In genomic region chr2:84832772-84833461, GRCh38 we compare ENCODE assay signal across 8 cellular contexts. TPM values are rescaled to one million over a fixed set of nuclear protein-coding genes. Genes with fewer than 3 reads are reported as not detected.
DNase-seq lines count a peak whose midpoint lies in the region; ATAC-seq and TF ChIP-seq lines count a peak whose summit lies in the region.

No MANE protein-coding gene starts in this region.

- intact Hi-C loops in activated naive CD4-positive, alpha-beta T cell treated with anti-CD3 and anti-CD28 coated beads for 36 hours (cut with micrococcal nuclease), result loop anchor here (1.0 to 2.0 kb wide), 7 partner anchors 14 to 92 kb away; partner anchors contain the start of gene TRABD2A
- intact Hi-C loops in mucosa of descending colon (cut with DNase I, micrococcal nuclease), result no loop called here

- no peak for TF ChIP-seq CTCF in mucosa of descending colon (IDR thresholded peaks at IDR 0.05)

- peak; percentile 52 for DNase-seq in activated naive CD4-positive, alpha-beta T cell treated with anti-CD3 and anti-CD28 coated beads for 36 hours
- no peak for DNase-seq in activated naive CD4-positive, alpha-beta T cell treated with anti-CD3 and anti-CD28 coated beads, Interleukin-2, amount 50 U/mL, for 16 hours
- DNase-seq in activated CD8-positive, alpha-beta T cell treated with anti-CD3 and anti-CD28 coated beads, Interleukin-2, amount 10 ng/mL, durations not matched to agents 7 days and 5 days, result peak; percentile 46
- DNase-seq in mucosa of descending colon, result peak in 1 of 3 donors; percentile 42
- no peak for DNase-seq in dermis blood vessel endothelial cell
- DNase-seq in NCI-H510A (lab: John Stamatoyannopoulos, UW), result no peak
- no peak for DNase-seq in NCI-H524 (lab: John Stamatoyannopoulos, UW)

- H3K27me3 Mint-ChIP-seq in activated naive CD4-positive, alpha-beta T cell treated with anti-CD3 and anti-CD28 coated beads for 36 hours (ENCODE audit: low read depth), result no peaks in the 10 kb centered on the region
- H3K27me3 Mint-ChIP-seq in activated CD8-positive, alpha-beta T cell treated with anti-CD3 and anti-CD28 coated beads, Interleukin-2, amount 10 ng/mL, durations not matched to agents 7 days and 5 days (ENCODE audit: low read depth), result no peaks in the 10 kb centered on the region

- H3K9me3 Mint-ChIP-seq in activated naive CD4-positive, alpha-beta T cell treated with anti-CD3 and anti-CD28 coated beads for 36 hours, result peaks cover 13% of the 10 kb centered on the region
- peaks cover 14% of the 10 kb centered on the region for H3K9me3 Mint-ChIP-seq in activated CD8-positive, alpha-beta T cell treated with anti-CD3 and anti-CD28 coated beads, Interleukin-2, amount 10 ng/mL, durations not matched to agents 7 days and 5 days (ENCODE audit: insufficient read depth)

- no peaks in the 10 kb centered on the region for H3K4me1 ChIP-seq in mucosa of descending colon (ENCODE audit: low read depth)

- no peak overlapping the region for H3K4me3 ChIP-seq in mucosa of descending colon

- H3K4me1 Mint-ChIP-seq in activated naive CD4-positive, alpha-beta T cell treated with anti-CD3 and anti-CD28 coated beads for 36 hours (ENCODE audit: low read depth), result peaks cover 33% of the 10 kb centered on the region
- H3K4me1 Mint-ChIP-seq in activated CD8-positive, alpha-beta T cell treated with anti-CD3 and anti-CD28 coated beads, Interleukin-2, amount 10 ng/mL, durations not matched to agents 7 days and 5 days (ENCODE audit: low read depth), result peaks cover 21% of the 10 kb centered on the region

- H3K4me3 Mint-ChIP-seq in activated naive CD4-positive, alpha-beta T cell treated with anti-CD3 and anti-CD28 coated beads for 36 hours, result peak overlapping the region; percentile 43
- peak overlapping the region; percentile 73 for H3K4me3 Mint-ChIP-seq in activated CD8-positive, alpha-beta T cell treated with anti-CD3 and anti-CD28 coated beads, Interleukin-2, amount 10 ng/mL, durations not matched to agents 7 days and 5 days

- no peaks in the 10 kb centered on the region for H3K9me3 ChIP-seq in mucosa of descending colon

- CTCF ChIA-PET in activated naive CD4-positive, alpha-beta T cell treated with anti-CD3 and anti-CD28 coated beads for 36 hours (lab: Charles Lee), result interaction anchor here (0.7 to 2.8 kb wide), 14 partner anchors 8 to 93 kb away, joined by 3 to 9 read pairs (median 4); partner anchors contain the start of gene TRABD2A
- CTCF ChIA-PET in activated CD8-positive, alpha-beta T cell treated with anti-CD3 and anti-CD28 coated beads, Interleukin-2, amount 10 ng/mL, durations not matched to agents 7 days and 5 days (lab: Charles Lee), result interaction anchor here (0.8 to 3.2 kb wide), 8 partner anchors 9 to 93 kb away, joined by 3 to 19 read pairs (median 6); no protein-coding TSS in a partner anchor

- H3K36me3 ChIP-seq in mucosa of descending colon (ENCODE audit: low read depth), result no peaks in the 10 kb centered on the region

- H3K27ac Mint-ChIP-seq in activated naive CD4-positive, alpha-beta T cell treated with anti-CD3 and anti-CD28 coated beads for 36 hours, result peak overlapping the region; percentile 87
- H3K27ac Mint-ChIP-seq in activated CD8-positive, alpha-beta T cell treated with anti-CD3 and anti-CD28 coated beads, Interleukin-2, amount 10 ng/mL, durations not matched to agents 7 days and 5 days, result peak overlapping the region; percentile 93

- ATAC-seq in HG03097 (IDR thresholded peaks at IDR 0.05; ENCODE audit: low FRiP score, unreplicated experiment) (peak; percentile 80), mucosa of descending colon (peak; percentile 64)
- ATAC-seq in activated CD8-positive, alpha-beta T cell treated with anti-CD3 and anti-CD28 coated beads, Interleukin-2, amount 10 ng/mL, durations not matched to agents 7 days and 5 days, result peak; percentile 77

- POLR2A ChIA-PET in activated CD8-positive, alpha-beta T cell treated with anti-CD3 and anti-CD28 coated beads, Interleukin-2, amount 10 ng/mL, durations not matched to agents 7 days and 5 days (lab: Charles Lee), result interaction anchor here (0.6 to 1.0 kb wide), 2 partner anchors 44 to 51 kb away, joined by 3 read pairs; no protein-coding TSS in a partner anchor

- H3K36me3 Mint-ChIP-seq in activated naive CD4-positive, alpha-beta T cell treated with anti-CD3 and anti-CD28 coated beads for 36 hours (ENCODE audit: low read depth), result peaks cover 35% of the 10 kb centered on the region
- peaks cover 64% of the 10 kb centered on the region for H3K36me3 Mint-ChIP-seq in activated CD8-positive, alpha-beta T cell treated with anti-CD3 and anti-CD28 coated beads, Interleukin-2, amount 10 ng/mL, durations not matched to agents 7 days and 5 days (ENCODE audit: low read depth)

RNA-seq across cellular contexts. Expression of gene TRABD2A, which starts 48.0 kb away (rescaled TPM):
- total RNA-seq in activated naive CD4-positive, alpha-beta T cell treated with anti-CD3 and anti-CD28 coated beads for 36 hours, result 10 to 100 TPM; 40.4 to 41.7 TPM
- 10 to 100 TPM; 71.9 to 73.2 TPM for total RNA-seq in activated CD8-positive, alpha-beta T cell treated with anti-CD3 and anti-CD28 coated beads, Interleukin-2, amount 10 ng/mL, durations not matched to agents 7 days and 5 days
- 100 to 1,000 TPM in 1 of 3 donors, 10 to 100 TPM in 2; 40.2 to 132 (median 63.2) TPM for total RNA-seq in mucosa of descending colon
- 0.23 and 1.4 TPM in 2 replicates for total RNA-seq in dermis blood vessel endothelial cell

Comparison
In these comparisons a context has a peak if more than half of its experiments do, and no peak if none do; other contexts are left out.
1. DNase-seq: peak in activated naive CD4-positive, alpha-beta T cell treated with anti-CD3 and anti-CD28 coated beads for 36 hours (single experiment) and activated CD8-positive, alpha-beta T cell treated with anti-CD3 and anti-CD28 coated beads, Interleukin-2, amount 10 ng/mL, durations not matched to agents 7 days and 5 days (single experiment); none in activated naive CD4-positive, alpha-beta T cell treated with anti-CD3 and anti-CD28 coated beads, Interleukin-2, amount 50 U/mL, for 16 hours (single experiment), dermis blood vessel endothelial cell (single experiment), NCI-H510A (single experiment) and NCI-H524 (0 of 2).
2. RNA of gene TRABD2A, which starts 48.0 kb away (total RNA-seq): 71.9 to 73.2 TPM in activated CD8-positive, alpha-beta T cell treated with anti-CD3 and anti-CD28 coated beads, Interleukin-2, amount 10 ng/mL, durations not matched to agents 7 days and 5 days, 40.2 to 132 TPM in mucosa of descending colon and 40.4 to 41.7 TPM in activated naive CD4-positive, alpha-beta T cell treated with anti-CD3 and anti-CD28 coated beads for 36 hours; 0.23 to 1.4 TPM in dermis blood vessel endothelial cell; every median in the first group is over 10 times any median in the second.
3. Peak in every context shown above with its lines, with median percentiles within 50 percentile points of each other: ATAC-seq.